Comparison of ENCODE assay signal across 9 cellular contexts in genomic region chr2:54577035-54577434, GRCh38.
A peak's percentile ranks its signal among the peaks of the same experiment; 100 is the strongest.
DNase-seq lines count a peak whose midpoint lies in the region; ATAC-seq and TF ChIP-seq lines count a peak whose summit lies in the region.
"Had no signal": no experiment of that assay in that cellular context is flagged by ENCODE, and none has a peak within 500 bp of the region (broad histone marks: within the 10 kb centered on the region; RNA-seq: fewer than 3 reads in every experiment).

No MANE protein-coding gene starts in this region.

- H4K20me1 ChIP-seq in OCI-LY7 (ENCODE audit: insufficient read depth, low read length) = peaks cover 5% of the 10 kb centered on the region; the same call in 1 of the 2 replicates

- ATAC-seq in Right ventricle myocardium inferior (no peak), left ventricle myocardium superior (peak; percentile 16)

- intact Hi-C loops in left ventricle myocardium inferior (cut with micrococcal nuclease) (no loop called here), Right ventricle myocardium inferior (cut with DNase I) (no loop called here), OCI-LY7 (cut with micrococcal nuclease; ENCODE audit: unreplicated experiment) (no loop called here), left ventricle myocardium superior (cut with micrococcal nuclease) (no loop called here)

- peaks cover 14% of the 10 kb centered on the region for H3K36me3 Mint-ChIP-seq in type B pancreatic cell

- H3K9me3 ChIP-seq in left ventricle myocardium inferior (replicated peaks) = no peaks in the 10 kb centered on the region
- no peaks in the 10 kb centered on the region for H3K9me3 ChIP-seq in OCI-LY7 (ENCODE audit: low read length)

- peaks cover 100% of the 10 kb centered on the region for H3K4me1 ChIP-seq in left ventricle myocardium inferior
- peaks cover 95% of the 10 kb centered on the region for H3K4me1 ChIP-seq in OCI-LY7 (ENCODE audit: insufficient read depth, low read length, poor library complexity, severe bottlenecking)

- no peaks in the 10 kb centered on the region for H3K36me3 ChIP-seq in left ventricle myocardium inferior
- H3K36me3 ChIP-seq in OCI-LY7 (ENCODE audit: insufficient read depth, low read length) = no peaks in the 10 kb centered on the region

- CTCF ChIA-PET in OCI-LY7 (lab: Charles Lee; ENCODE audit: unreplicated experiment) = no interaction called here

- DNase-seq in left ventricle myocardium inferior = peak; percentile 52
- no peak for DNase-seq in Right ventricle myocardium inferior (ENCODE audit: missing footprints)
- DNase-seq in OCI-LY7 (ENCODE audit: low spot score) = no peak
- peak; percentile 56 for DNase-seq in left ventricle myocardium superior
- no peak for DNase-seq in type B pancreatic cell (ENCODE audit: extremely low spot score, unreplicated experiment)
- no peak for DNase-seq in activated effector memory CD4-positive, alpha-beta T cell treated with anti-CD3 and anti-CD28 coated beads, Interleukin-2, amount 50 U/mL, for 16 hours
- DNase-seq in ecto neural progenitor cell (ENCODE audit: low spot score) = no peak
- no peak for DNase-seq in HuH-7 (ENCODE audit: low spot score)
- DNase-seq: DND-41 had no signal

- H3K4me3 Mint-ChIP-seq in type B pancreatic cell = peak overlapping the region; percentile 30

- H3K27ac ChIP-seq in left ventricle myocardium inferior (replicated peaks) (peak overlapping the region; percentile 75), OCI-LY7 (ENCODE audit: low read depth, low read length, poor library complexity, severe bottlenecking) (no peak overlapping the region)

- no peaks in the 10 kb centered on the region for H3K27me3 Mint-ChIP-seq in type B pancreatic cell

- no peaks in the 10 kb centered on the region for H3K27me3 ChIP-seq in left ventricle myocardium inferior (ENCODE audit: low read depth)

- peaks cover 99% of the 10 kb centered on the region for H3K79me2 ChIP-seq in OCI-LY7 (ENCODE audit: insufficient read depth, low read depth, low read length)

- no TSS peak for BruUV-seq in OCI-LY7 (replicated peaks; lab: Mats Ljungman, UMichigan)

- H3K4me3 ChIP-seq in left ventricle myocardium inferior = no peak overlapping the region
- no peak overlapping the region for H3K4me3 ChIP-seq in OCI-LY7 (ENCODE audit: low read depth, low read length, poor library complexity, severe bottlenecking)

- TF ChIP-seq CTCF in left ventricle myocardium inferior (IDR thresholded peaks at IDR 0.05; ENCODE audit: borderline replicate concordance) (no peak), OCI-LY7 (conservative IDR thresholded peaks at IDR 0.05; ENCODE audit: low read length) (no peak), type B pancreatic cell (conservative IDR thresholded peaks at IDR 0.05) (no peak)

- H3K9me3 Mint-ChIP-seq in type B pancreatic cell = no peaks in the 10 kb centered on the region

- H3K4me2 ChIP-seq in OCI-LY7 (ENCODE audit: low read length) = peak overlapping the region; percentile 91; the same call in 1 of the 2 replicates

- no peaks in the 10 kb centered on the region for H3K9me2 ChIP-seq in OCI-LY7 (ENCODE audit: insufficient read depth, low read length)

- no peak overlapping the region for H2AFZ ChIP-seq in OCI-LY7 (ENCODE audit: low read length)

- peaks cover 74% of the 10 kb centered on the region for H3K4me1 Mint-ChIP-seq in type B pancreatic cell (ENCODE audit: unreplicated experiment)

- H3K27ac Mint-ChIP-seq in type B pancreatic cell = peak overlapping the region; percentile 18

- POLR2A ChIA-PET in OCI-LY7 (lab: Charles Lee) = interaction anchor here (0.5 to 1.2 kb wide), 4 partner anchors 13 to 242 kb away, joined by 3 read pairs; no protein-coding TSS in a partner anchor

Comparison
In these comparisons a context has a peak if more than half of its experiments do, and no peak if none do; other contexts are left out.
1. DNase-seq: peak in left ventricle myocardium inferior (single experiment) and left ventricle myocardium superior (single experiment); none in Right ventricle myocardium inferior (single experiment), OCI-LY7 (single experiment), type B pancreatic cell (single experiment), activated effector memory CD4-positive, alpha-beta T cell treated with anti-CD3 and anti-CD28 coated beads, Interleukin-2, amount 50 U/mL, for 16 hours (single experiment), ecto neural progenitor cell (single experiment) and HuH-7 (single experiment).